ENCODE assay signal across 8 cellular contexts in the genomic region with DNA sequence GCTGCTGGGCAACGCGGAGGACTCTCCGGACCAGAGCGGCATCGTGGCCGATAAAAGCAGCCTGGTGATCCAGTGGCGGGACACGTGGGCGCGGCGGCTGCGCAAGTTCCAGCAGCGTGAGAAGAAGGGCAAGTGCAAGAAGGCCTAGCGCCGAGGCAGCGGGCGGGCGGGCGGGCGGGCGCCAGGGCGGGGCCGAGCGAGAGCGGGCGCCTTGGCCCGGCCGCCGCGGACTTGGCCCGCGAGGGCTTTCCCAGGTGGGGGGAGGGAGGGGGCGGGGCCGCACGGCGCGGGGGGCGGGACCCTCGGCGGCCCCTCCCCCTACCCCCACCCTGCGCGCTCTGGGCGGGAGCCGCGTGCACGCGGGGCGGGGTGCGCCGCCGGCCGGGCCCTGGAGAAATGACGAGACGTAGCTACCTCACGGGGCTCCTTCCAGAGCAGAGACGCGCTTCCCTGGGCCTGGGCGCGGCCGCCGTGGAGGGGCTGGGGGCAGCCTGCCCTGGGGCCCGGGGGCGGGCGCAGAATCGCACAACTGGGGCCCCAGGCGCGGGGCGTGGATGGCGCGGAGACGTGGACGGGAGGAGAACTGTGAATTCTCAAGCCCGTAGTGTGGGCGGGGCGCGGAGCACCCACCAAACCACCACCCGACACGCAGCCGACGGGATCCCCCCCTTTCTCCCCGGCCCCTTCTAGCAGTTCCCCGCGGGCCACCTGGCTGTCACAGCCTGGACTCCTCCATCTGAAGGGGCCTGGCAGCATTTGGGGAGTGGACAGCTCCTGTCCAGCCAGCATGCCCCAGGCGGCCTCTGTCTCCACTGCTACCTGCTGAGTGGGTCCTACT.
DNase-seq lines count a peak whose midpoint lies in the region; ATAC-seq, FAIRE-seq and TF ChIP-seq lines count a peak whose summit lies in the region.

No MANE protein-coding gene starts in this region.

- H3K27ac Mint-ChIP-seq in endothelial cell (ENCODE audit: unreplicated experiment) (no peak overlapping the region), mesothelial cell of epicardium (peak overlapping the region; percentile 75)

- DNase-seq in NCI-H2227 treated with DMSO at 0.1 percent for 48 hours (lab: John Stamatoyannopoulos, UW) (peak; percentile 38), activated T-cell treated with anti-CD3 and anti-CD28 coated beads for 1 hour (ENCODE audit: low read depth) (peak; percentile 54), endothelial cell (ENCODE audit: low spot score) (peak; percentile 46), mesothelial cell of epicardium (ENCODE audit: low spot score in 2 of 2, unreplicated experiment in 2 of 2) (peak; percentile 53 to 69), HTR-8/SVneo (ENCODE audit: insufficient read length, low spot score) (no peak)
- DNase-seq in stimulated activated CD8-positive, alpha-beta memory T cell treated with anti-CD3 and anti-CD28 coated beads, Interleukin-2, amount 100 ng/mL, for 1 hour (ENCODE audit: low read depth in 2 of 2) = peak; percentile 33 to 38

- H3K4me1 Mint-ChIP-seq in endothelial cell (ENCODE audit: unreplicated experiment) = peaks cover 10% of the 10 kb centered on the region
- H3K4me1 Mint-ChIP-seq in mesothelial cell of epicardium = peaks cover 17% of the 10 kb centered on the region

- H3K36me3 ChIP-seq in ACC112 (ENCODE audit: insufficient read depth, low read length) = no peaks in the 10 kb centered on the region

- ATAC-seq in GM19455 (IDR thresholded peaks at IDR 0.05; ENCODE audit: unreplicated experiment) = peak; percentile 60

- H3K27me3 ChIP-seq in ACC112 (ENCODE audit: insufficient read depth, low read length) = no peaks in the 10 kb centered on the region

- H2AFZ ChIP-seq in ACC112 (ENCODE audit: low read length, unreplicated experiment) = peak overlapping the region; percentile 85

- no peak for FAIRE-seq in HTR-8/SVneo (lab: Jason Lieb, UNC)

- no peak for TF ChIP-seq CTCF in endothelial cell (IDR thresholded peaks at IDR 0.05; ENCODE audit: unreplicated experiment)
- no peak for TF ChIP-seq CTCF in mesothelial cell of epicardium (IDR thresholded peaks at IDR 0.05; ENCODE audit: unreplicated experiment)

- H3K36me3 Mint-ChIP-seq in endothelial cell (ENCODE audit: low read depth, unreplicated experiment) (no peaks in the 10 kb centered on the region), mesothelial cell of epicardium (no peaks in the 10 kb centered on the region)

- H3K4me3 Mint-ChIP-seq in endothelial cell (ENCODE audit: unreplicated experiment) (peak overlapping the region; percentile 62), mesothelial cell of epicardium (peak overlapping the region; percentile 63)

- H3K27me3 Mint-ChIP-seq in endothelial cell (ENCODE audit: unreplicated experiment) (peaks cover 13% of the 10 kb centered on the region), mesothelial cell of epicardium (ENCODE audit: low read depth) (peaks cover 10% of the 10 kb centered on the region)

- H3K4me1 ChIP-seq in ACC112 (ENCODE audit: control insufficient read depth, insufficient read depth, low read length, unreplicated experiment) = peaks cover 10% of the 10 kb centered on the region

- H3K4me3 ChIP-seq in ACC112 (ENCODE audit: low read depth, low read length) = peak overlapping the region; percentile 79

- H3K79me2 ChIP-seq in ACC112 (ENCODE audit: control insufficient read depth, insufficient read depth, low read length, unreplicated experiment) = no peaks in the 10 kb centered on the region

- H3K27ac ChIP-seq in ACC112 (ENCODE audit: low read depth, low read length) = no peak overlapping the region

- H3K9me3 Mint-ChIP-seq in endothelial cell (ENCODE audit: unreplicated experiment) (no peaks in the 10 kb centered on the region), mesothelial cell of epicardium (no peaks in the 10 kb centered on the region)
